Comparison of ENCODE assay signal across 8 cellular contexts in genomic region chr9:137604345-137605145, GRCh38. TPM values are rescaled to one million over a fixed set of nuclear protein-coding genes. Genes with fewer than 3 reads are reported as not detected.
DNase-seq lines count a peak whose midpoint lies in the region; ATAC-seq and TF ChIP-seq lines count a peak whose summit lies in the region.

No MANE protein-coding gene starts in this region.

- no peak overlapping the region for H3K27ac Mint-ChIP-seq in activated CD4-positive, alpha-beta T cell treated with anti-CD3 and anti-CD28 coated beads, Interleukin-2, amount 10 ng/mL, durations not matched to agents 24 days and 14 days
- H3K27ac Mint-ChIP-seq in activated naive CD8-positive, alpha-beta T cell, result no peak overlapping the region

- H3K36me3 Mint-ChIP-seq in activated CD4-positive, alpha-beta T cell treated with anti-CD3 and anti-CD28 coated beads, Interleukin-2, amount 10 ng/mL, durations not matched to agents 24 days and 14 days (ENCODE audit: low read depth), result no peaks in the 10 kb centered on the region
- no peaks in the 10 kb centered on the region for H3K36me3 Mint-ChIP-seq in activated naive CD8-positive, alpha-beta T cell

- peak overlapping the region in 2 of 3 donors; percentile 49 to 68 for H3K27ac ChIP-seq in thyroid gland

- H3K4me3 Mint-ChIP-seq in activated CD4-positive, alpha-beta T cell treated with anti-CD3 and anti-CD28 coated beads, Interleukin-2, amount 10 ng/mL, durations not matched to agents 24 days and 14 days, result peak overlapping the region; percentile 49
- H3K4me3 Mint-ChIP-seq in activated naive CD8-positive, alpha-beta T cell, result peak overlapping the region; percentile 42

- H3K4me1 Mint-ChIP-seq in activated CD4-positive, alpha-beta T cell treated with anti-CD3 and anti-CD28 coated beads, Interleukin-2, amount 10 ng/mL, durations not matched to agents 24 days and 14 days, result peaks cover 28% of the 10 kb centered on the region
- H3K4me1 Mint-ChIP-seq in activated naive CD8-positive, alpha-beta T cell (ENCODE audit: low read depth), result peaks cover 15% of the 10 kb centered on the region

- H3K4me1 ChIP-seq in thyroid gland, result peaks cover 24 to 26% of the 10 kb centered on the region in 2 donors

- H3K9me3 Mint-ChIP-seq in activated CD4-positive, alpha-beta T cell treated with anti-CD3 and anti-CD28 coated beads, Interleukin-2, amount 10 ng/mL, durations not matched to agents 24 days and 14 days, result no peaks in the 10 kb centered on the region
- H3K9me3 Mint-ChIP-seq in activated naive CD8-positive, alpha-beta T cell (ENCODE audit: low read depth), result no peaks in the 10 kb centered on the region

- TF ChIP-seq POLR2A in thyroid gland (IDR thresholded peaks at IDR 0.05), result no peak

- H3K27me3 Mint-ChIP-seq in activated CD4-positive, alpha-beta T cell treated with anti-CD3 and anti-CD28 coated beads, Interleukin-2, amount 10 ng/mL, durations not matched to agents 24 days and 14 days, result no peaks in the 10 kb centered on the region
- H3K27me3 Mint-ChIP-seq in activated naive CD8-positive, alpha-beta T cell, result no peaks in the 10 kb centered on the region

- no peak for TF ChIP-seq CTCF in thyroid gland (IDR thresholded peaks at IDR 0.05)

- H3K36me3 ChIP-seq in thyroid gland, result no peaks in the 10 kb centered on the region

- ATAC-seq in left colon, result no peak
- no peak for ATAC-seq in GM19463 (IDR thresholded peaks at IDR 0.05; ENCODE audit: unreplicated experiment)

- H3K4me3 ChIP-seq in thyroid gland (replicated peaks in 1 of 3), result peak overlapping the region in 1 of 3 donors; percentile 74

- no peak for DNase-seq in activated CD4-positive, alpha-beta T cell treated with anti-CD3 and anti-CD28 coated beads, Interleukin-2, amount 10 ng/mL, durations not matched to agents 24 days and 14 days
- DNase-seq in activated CD4-positive, alpha-beta T cell treated with anti-CD3 and anti-CD28 coated beads for 48 hours, result no peak
- DNase-seq in left colon (peak; percentile 56 to 61), thyroid gland (peak; percentile 74 to 78), NCI-H226 (no peak)
- DNase-seq in stimulated activated CD4-positive, alpha-beta T cell treated with anti-CD3 and anti-CD28 coated beads, Interleukin-12 subunit alpha, Interleukin-12 subunit beta, amount 100 ng/mL, for 4 hours, result no peak

- no peaks in the 10 kb centered on the region for H3K27me3 ChIP-seq in thyroid gland

- 3 to 8% methylated on average over 24 to 25 of the region's 55 CpGs for WGBS in thyroid gland, 2 donors

- no peaks in the 10 kb centered on the region for H3K9me3 ChIP-seq in thyroid gland

- intact Hi-C loops in activated CD4-positive, alpha-beta T cell treated with anti-CD3 and anti-CD28 coated beads, Interleukin-2, amount 10 ng/mL, durations not matched to agents 24 days and 14 days (cut with micrococcal nuclease), result loop anchor here (1.0 kb wide), 4 partner anchors 14 to 145 kb away; partner anchors contain the start of genes MRPL41, NSMF and ZMYND19
- intact Hi-C loops in left colon (cut with DNase I, micrococcal nuclease), result no loop called here
- intact Hi-C loops in thyroid gland (cut with DNase I), result no loop called here

RNA-seq across cellular contexts. Expression of gene ARRDC1, which starts 0.9 kb away (rescaled TPM):
- 63.7 and 68.4 TPM in 2 replicates for total RNA-seq in activated CD4-positive, alpha-beta T cell treated with anti-CD3 and anti-CD28 coated beads, Interleukin-2, amount 10 ng/mL, durations not matched to agents 24 days and 14 days
- total RNA-seq in left colon (100 to 1,000 TPM in 1 of 2 donors, 10 to 100 TPM in 1; 89.5 to 120 TPM), thyroid gland (10 to 100 TPM; 45.6 to 66.2 (median 61.2) TPM)

RNA-seq across cellular contexts. Expression of gene ZMYND19, which starts 14.2 kb away (rescaled TPM):
- 86.4 and 92.4 TPM in 2 replicates for total RNA-seq in activated CD4-positive, alpha-beta T cell treated with anti-CD3 and anti-CD28 coated beads, Interleukin-2, amount 10 ng/mL, durations not matched to agents 24 days and 14 days
- 10 to 100 TPM; 12.5 to 22.4 TPM for total RNA-seq in left colon
- total RNA-seq in thyroid gland, result 10 to 100 TPM in 1 of 4 donors, 1 to 10 TPM in 3; 8.7 to 14.3 (median 9.5) TPM

RNA-seq across cellular contexts. Expression of gene EHMT1, which starts 14.3 kb away (rescaled TPM):
- total RNA-seq in activated CD4-positive, alpha-beta T cell treated with anti-CD3 and anti-CD28 coated beads, Interleukin-2, amount 10 ng/mL, durations not matched to agents 24 days and 14 days, result 93.6 and 99.4 TPM in 2 replicates
- total RNA-seq in left colon (10 to 100 TPM; 72.2 to 98.4 TPM), thyroid gland (10 to 100 TPM; 56.8 to 99.5 (median 94.4) TPM)

RNA-seq across cellular contexts. Expression of gene DPH7, which starts 25.8 kb away (rescaled TPM):
- 51.7 and 51.9 TPM in 2 replicates for total RNA-seq in activated CD4-positive, alpha-beta T cell treated with anti-CD3 and anti-CD28 coated beads, Interleukin-2, amount 10 ng/mL, durations not matched to agents 24 days and 14 days
- total RNA-seq in left colon, result 10 to 100 TPM; 21.7 to 27.5 TPM
- 10 to 100 TPM; 20.8 to 47.4 (median 34.1) TPM for total RNA-seq in thyroid gland

RNA-seq across cellular contexts. Expression of gene MRPL41, which starts 52.9 kb away (rescaled TPM):
- total RNA-seq in activated CD4-positive, alpha-beta T cell treated with anti-CD3 and anti-CD28 coated beads, Interleukin-2, amount 10 ng/mL, durations not matched to agents 24 days and 14 days, result 52.8 and 53.9 TPM in 2 replicates
- total RNA-seq in left colon (100 to 1,000 TPM; 109 to 136 TPM), thyroid gland (10 to 100 TPM; 24.5 to 67.2 (median 47.7) TPM)

Comparison
In these comparisons a context has a peak if more than half of its experiments do, and no peak if none do; other contexts are left out.
1. DNase-seq: peak in left colon (2 of 2) and thyroid gland (2 of 2); none in activated CD4-positive, alpha-beta T cell treated with anti-CD3 and anti-CD28 coated beads, Interleukin-2, amount 10 ng/mL, durations not matched to agents 24 days and 14 days (single experiment), activated CD4-positive, alpha-beta T cell treated with anti-CD3 and anti-CD28 coated beads for 48 hours (single experiment), stimulated activated CD4-positive, alpha-beta T cell treated with anti-CD3 and anti-CD28 coated beads, Interleukin-12 subunit alpha, Interleukin-12 subunit beta, amount 100 ng/mL, for 4 hours (single experiment) and NCI-H226 (single experiment).